In the genomic region with DNA sequence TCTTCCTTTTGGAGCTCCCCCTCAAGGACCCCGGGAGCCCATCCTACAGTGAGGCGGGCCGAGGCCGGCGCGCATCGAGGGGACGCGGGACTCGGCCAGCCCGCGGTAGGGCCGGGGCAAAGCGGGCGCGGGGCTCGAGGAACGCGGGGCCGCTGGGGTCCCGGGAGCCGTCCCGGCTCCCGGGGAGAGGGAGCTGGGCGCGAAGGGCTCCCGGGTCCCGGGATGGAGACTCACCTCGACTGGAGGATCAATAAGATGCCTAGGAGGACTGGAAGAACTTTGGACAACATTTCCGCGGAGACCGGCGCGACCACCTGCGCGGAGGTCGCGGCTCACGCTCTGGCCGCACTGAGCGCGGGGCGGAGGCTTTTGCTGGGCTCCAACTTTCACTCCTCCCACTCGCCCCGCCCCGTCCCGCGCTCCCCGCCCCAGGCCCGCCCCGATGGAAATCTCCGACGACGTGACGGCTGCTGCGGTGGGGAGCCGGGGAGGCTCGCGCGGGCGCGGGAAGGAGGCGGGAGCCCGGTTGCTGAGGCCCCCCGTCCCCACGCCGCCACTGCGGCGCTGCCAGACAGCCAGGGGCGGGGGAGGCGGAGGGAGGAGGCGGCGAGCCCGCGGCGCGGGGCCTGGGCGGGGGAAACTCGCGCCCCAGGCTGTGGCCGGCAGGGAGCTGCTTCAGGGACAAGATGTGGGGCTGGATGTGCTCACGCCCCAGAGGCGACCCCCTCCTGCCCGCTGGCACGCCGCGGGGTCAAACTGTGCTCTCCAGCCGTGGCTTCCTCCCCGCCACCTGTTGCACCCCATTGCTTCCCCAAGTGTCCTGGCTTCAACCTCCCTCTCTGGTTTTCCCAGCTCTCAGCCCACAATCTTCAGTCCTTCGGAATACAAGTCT, we compare ENCODE assay signal across 1 cellular context.
TF ChIP-seq lines count a peak whose summit lies in the region.

Gene GABRE (minus strand): TSS at position 341 of the 892 bp plus-strand sequence. CDS start 51 bp downstream, at position 290.

TF ChIP-seq in H1, 55 proteins besides CTCF, POLR2A, EP300 and RAD21:
- TF ChIP-seq, protein P1, sequence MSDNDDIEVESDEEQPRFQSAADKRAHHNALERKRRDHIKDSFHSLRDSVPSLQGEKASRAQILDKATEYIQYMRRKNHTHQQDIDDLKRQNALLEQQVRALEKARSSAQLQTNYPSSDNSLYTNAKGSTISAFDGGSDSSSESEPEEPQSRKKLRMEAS (IDR thresholded peaks at IDR 0.05), result peak; percentile 89
- no peak for TF ChIP-seq TAF7 (optimal IDR thresholded peaks at IDR 0.05; ENCODE audit: borderline replicate concordance, low read depth, low read length)
- TF ChIP-seq EZH2 (IDR thresholded peaks at IDR 0.05; ENCODE audit: low read depth, low read length, severe bottlenecking), result peak; percentile 35
- no peak for TF ChIP-seq SP1 (IDR thresholded peaks at IDR 0.05; ENCODE audit: low read depth, low read length)
- no peak for TF ChIP-seq RBBP5 (IDR thresholded peaks at IDR 0.05; ENCODE audit: borderline replicate concordance, low read depth, low read length)
- peak; percentile 18 for TF ChIP-seq ASH2L (IDR thresholded peaks at IDR 0.05; ENCODE audit: low read length)
- peak; percentile 52 for TF ChIP-seq KDM4A (IDR thresholded peaks at IDR 0.05; ENCODE audit: low read depth, low read length, severe bottlenecking)
- TF ChIP-seq SIRT6 (IDR thresholded peaks at IDR 0.05; ENCODE audit: low read length), result no peak
- TF ChIP-seq KDM1A (IDR thresholded peaks at IDR 0.05; ENCODE audit: borderline replicate concordance, low read length), result no peak
- TF ChIP-seq, protein P2, sequence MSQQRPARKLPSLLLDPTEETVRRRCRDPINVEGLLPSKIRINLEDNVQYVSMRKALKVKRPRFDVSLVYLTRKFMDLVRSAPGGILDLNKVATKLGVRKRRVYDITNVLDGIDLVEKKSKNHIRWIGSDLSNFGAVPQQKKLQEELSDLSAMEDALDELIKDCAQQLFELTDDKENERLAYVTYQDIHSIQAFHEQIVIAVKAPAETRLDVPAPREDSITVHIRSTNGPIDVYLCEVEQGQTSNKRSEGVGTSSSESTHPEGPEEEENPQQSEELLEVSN (IDR thresholded peaks at IDR 0.05), result peak; percentile 87
